In the genomic region with DNA sequence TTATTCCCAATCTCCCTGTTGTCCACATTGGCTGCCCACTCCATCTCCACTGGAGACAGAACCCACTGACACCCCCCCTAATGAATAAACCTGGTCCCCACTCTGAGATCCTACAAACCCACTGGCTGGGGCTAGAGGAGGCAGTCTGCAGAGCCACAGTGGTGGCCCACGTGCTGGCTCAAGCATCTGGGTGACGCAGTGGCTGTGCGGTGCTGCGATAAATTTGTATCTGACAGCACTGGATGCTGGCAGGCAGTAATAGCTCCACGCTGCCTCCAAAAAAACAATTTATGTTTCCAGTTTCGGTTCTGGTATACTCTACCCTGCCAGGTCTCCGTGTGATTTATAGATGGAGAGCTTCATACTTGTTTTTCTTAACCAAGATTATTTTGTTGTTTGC, we compare ENCODE assay signal across 16 cellular contexts.
DNase-seq lines count a peak whose midpoint lies in the region; ATAC-seq and TF ChIP-seq lines count a peak whose summit lies in the region.
"Had no signal": no experiment of that assay in that cellular context is flagged by ENCODE, and none has a peak within 500 bp of the region (broad histone marks: within the 10 kb centered on the region; RNA-seq: fewer than 3 reads in every experiment).

No MANE protein-coding gene starts in this region.

- H3K9ac ChIP-seq in stomach smooth muscle (ENCODE audit: low read length in 2 of 2) = no peak overlapping the region

- H3K9me3 Mint-ChIP-seq in Calu3 (ENCODE audit: low read depth, unreplicated experiment) = no peaks in the 10 kb centered on the region
- H3K9me3 Mint-ChIP-seq: central memory CD8-positive, alpha-beta T cell; HFFc6; neural crest cell had no signal

- peaks cover 26% of the 10 kb centered on the region for H3K27me3 Mint-ChIP-seq in Calu3 (ENCODE audit: unreplicated experiment)

- H3K36me3 Mint-ChIP-seq in Calu3 (ENCODE audit: insufficient read depth, unreplicated experiment) = no peaks in the 10 kb centered on the region

- H3K27ac ChIP-seq in heart right ventricle (no peak overlapping the region), stomach smooth muscle (ENCODE audit: low read length) (peak overlapping the region; percentile 41)
- H3K27ac ChIP-seq: testis had no signal

- CTCF ChIA-PET in Calu3 (lab: Charles Lee) = no interaction called here

- no peak for TF ChIP-seq CTCF in heart right ventricle (IDR thresholded peaks at IDR 0.05)
- TF ChIP-seq CTCF in Calu3 (IDR thresholded peaks at IDR 0.05; ENCODE audit: unreplicated experiment) = no peak

- no peaks in the 10 kb centered on the region for H3K4me1 Mint-ChIP-seq in Calu3 (ENCODE audit: low read depth, unreplicated experiment)
- H3K4me1 Mint-ChIP-seq: central memory CD8-positive, alpha-beta T cell had no signal

- BruUV-seq in Calu3 (replicated peaks; lab: Mats Ljungman, UMichigan) = no TSS peak

- H3K36me3 ChIP-seq in heart right ventricle (no peaks in the 10 kb centered on the region), stomach smooth muscle (ENCODE audit: control insufficient read depth in 2 of 2, insufficient read depth in 2 of 2, low read length in 2 of 2) (no peaks in the 10 kb centered on the region)

- ATAC-seq in heart right ventricle (peak in 6 of 8 donors; percentile 65 to 81 (median 72)), HG02798 (IDR thresholded peaks at IDR 0.05; ENCODE audit: poor library complexity, unreplicated experiment) (no peak), GM21381 (IDR thresholded peaks at IDR 0.05; ENCODE audit: unreplicated experiment) (no peak)

- H3K4me3 Mint-ChIP-seq in Calu3 (ENCODE audit: low read depth, unreplicated experiment) = no peak overlapping the region
- H3K4me3 Mint-ChIP-seq: central memory CD8-positive, alpha-beta T cell; HFFc6; neural crest cell had no signal

- no peak overlapping the region for H3K27ac Mint-ChIP-seq in Calu3 (ENCODE audit: unreplicated experiment)
- H3K27ac Mint-ChIP-seq: HFFc6 had no signal

- WGBS in heart right ventricle, 2 donors = 62% methylated on average over 7 of the region's 7 CpGs

- H3K4me3 ChIP-seq in heart right ventricle (no peak overlapping the region), stomach smooth muscle (ENCODE audit: low read length in 2 of 2) (peak overlapping the region; percentile 18 to 54)
- H3K4me3 ChIP-seq: testis had no signal

- intact Hi-C loops in heart right ventricle (cut with DNase I) (loop anchor here in 1 of 10 donors (5.0 kb wide), 1 partner anchor 75 kb away; no protein-coding TSS in a partner anchor), Calu3 (cut with micrococcal nuclease; ENCODE audit: unreplicated experiment) (no loop called here)

- H3K9me3 ChIP-seq in heart right ventricle (no peaks in the 10 kb centered on the region), stomach smooth muscle (ENCODE audit: control insufficient read depth in 2 of 2, low read length in 2 of 2) (no peaks in the 10 kb centered on the region)
- H3K9me3 ChIP-seq: testis had no signal

- DNase-seq in MV-4-11 (lab: John Stamatoyannopoulos, UW) (peak; percentile 8), RPMI8226 (peak; percentile 14), heart right ventricle (no peak), Calu3 (no peak), NCI-H1092 treated with DMSO at 0.1 percent for 48 hours (lab: John Stamatoyannopoulos, UW) (no peak)
- DNase-seq: activated CD4-positive, alpha-beta T cell treated with anti-CD3 and anti-CD28 coated beads, Interleukin-2, amount 50 U/mL, for 4 hours; amniotic stem cell; DND-41; HFFc6; NCI-H1436; testis had no signal

- peaks cover 0 to 7% (median 0%) of the 10 kb centered on the region in 7 donors for H3K27me3 ChIP-seq in heart right ventricle
- no peaks in the 10 kb centered on the region for H3K27me3 ChIP-seq in stomach smooth muscle (ENCODE audit: control insufficient read depth in 1 of 2, insufficient read depth in 2 of 2, low read length in 2 of 2)
- H3K27me3 ChIP-seq: testis had no signal

- peaks cover 0 to 10% (median 0%) of the 10 kb centered on the region in 9 donors for H3K4me1 ChIP-seq in heart right ventricle
- peaks cover 21% of the 10 kb centered on the region for H3K4me1 ChIP-seq in stomach smooth muscle (ENCODE audit: control insufficient read depth, insufficient read depth, low read length)
- H3K4me1 ChIP-seq: testis had no signal

Comparison
In these comparisons a context has a peak if more than half of its experiments do, and no peak if none do; other contexts are left out.
1. DNase-seq: peak in MV-4-11 (single experiment) and RPMI8226 (single experiment); none in heart right ventricle (0 of 2), Calu3 (single experiment) and NCI-H1092 treated with DMSO at 0.1 percent for 48 hours (single experiment).
2. ATAC-seq: peak in heart right ventricle (6 of 8); none in HG02798 (single experiment) and GM21381 (single experiment).
3. H3K4me3 ChIP-seq: peak in stomach smooth muscle (2 of 2); none in heart right ventricle (0 of 10).